32 cellular contexts compared by ENCODE assay signal in genomic region chr10:49781247-49781646, GRCh38. TPM values are rescaled to one million over a fixed set of nuclear protein-coding genes. Genes with fewer than 3 reads are reported as not detected.
DNase-seq lines count a peak whose midpoint lies in the region; ATAC-seq, FAIRE-seq and TF ChIP-seq lines count a peak whose summit lies in the region.
"Had no signal": no experiment of that assay in that cellular context is flagged by ENCODE, and none has a peak within 500 bp of the region (broad histone marks: within the 10 kb centered on the region; RNA-seq: fewer than 3 reads in every experiment).

No MANE protein-coding gene starts in this region.

- no peak for FAIRE-seq in bronchial epithelial cell (lab: Jason Lieb, UNC)
- FAIRE-seq: endothelial cell of umbilical vein, frontal cortex, GM12878 had no signal

- H3K27me3 Mint-ChIP-seq in activated T-cell treated with anti-CD3 and anti-CD28 coated beads, Interleukin-2, amount 50 U/mL, for 4 hours (ENCODE audit: low read depth): peaks cover 15% of the 10 kb centered on the region

- H3K27ac ChIP-seq in foreskin keratinocyte (no peak overlapping the region), SJCRH30 (no peak overlapping the region)
- H3K27ac ChIP-seq: body of pancreas, C4-2B, left ventricle myocardium inferior, prostate gland, sigmoid colon, suprapubic skin, VCaP had no signal

- no peak overlapping the region for H3K4me3 Mint-ChIP-seq in activated T-cell treated with anti-CD3 and anti-CD28 coated beads, Interleukin-2, amount 50 U/mL, for 4 hours
- H3K4me3 Mint-ChIP-seq: activated naive CD8-positive, alpha-beta T cell treated with anti-CD3 and anti-CD28 coated beads, Interleukin-2, amount 10 ng/mL, durations not matched to agents 7 days and 5 days; naive thymus-derived CD4-positive, alpha-beta T cell; stimulated activated naive B cell treated with anti-CD40 and anti-IgM and Interleukin-4, amounts not matched to agents 10 μg/mL and 1 μg/mL and 100 μg/mL, for 72 hours had no signal

- H3K4me3 ChIP-seq in bronchial epithelial cell (ENCODE audit: low read depth, low read length) (no peak overlapping the region), SJCRH30 (no peak overlapping the region)
- H3K4me3 ChIP-seq: body of pancreas, GM12878, left ventricle myocardium inferior, prostate gland, sigmoid colon, suprapubic skin had no signal

- H3K9me3 ChIP-seq in SJCRH30 (replicated peaks): no peaks in the 10 kb centered on the region
- H3K9me3 ChIP-seq: body of pancreas, Caco-2, left ventricle myocardium inferior, prostate gland, sigmoid colon, suprapubic skin had no signal

- TF ChIP-seq CTCF in bronchial epithelial cell (IDR thresholded peaks at IDR 0.05; ENCODE audit: insufficient read depth, low read length, severe bottlenecking) (no peak), foreskin keratinocyte (conservative IDR thresholded peaks at IDR 0.05) (no peak)

- DNase-seq in ELR (ENCODE audit: low read depth) (peak; percentile 26), M059J (ENCODE audit: low read depth) (peak; percentile 51), bronchial epithelial cell (ENCODE audit: low read depth) (peak; percentile 5), foreskin keratinocyte (peak in 1 of 2 donors; percentile 3), SJCRH30 (no peak)
- no peak for DNase-seq in activated T-cell treated with anti-CD3 and anti-CD28 coated beads, Interleukin-2, amount 50 U/mL, for 4 hours
- DNase-seq: activated CD4-positive, alpha-beta T cell treated with anti-CD3 and anti-CD28 coated beads for 48 hours; activated CD8-positive, alpha-beta memory T cell treated with anti-CD3 and anti-CD28 coated beads for 24 hours; activated effector memory CD4-positive, alpha-beta T cell treated with anti-CD3 and anti-CD28 coated beads, Interleukin-2, amount 50 U/mL, for 16 hours; activated naive CD8-positive, alpha-beta T cell treated with anti-CD3 and anti-CD28 coated beads, Interleukin-2, amount 10 ng/mL, durations not matched to agents 7 days and 5 days; body of pancreas; Caco-2; DMS79 treated with DMSO at 0.1 percent for 48 hours; left ventricle myocardium inferior; naive thymus-derived CD4-positive, alpha-beta T cell; NCI-H1105 treated with DMSO at 0.1 percent for 48 hours; NCI-H2029; NCI-H345; NCI-H774; sigmoid colon; stimulated activated CD4-positive, alpha-beta T cell treated with anti-CD3 and anti-CD28 coated beads, Interleukin-15, amount 100 ng/mL, for 24 hours; stimulated activated naive B cell treated with anti-CD40 and anti-IgM and Interleukin-4, amounts not matched to agents 10 μg/mL and 1 μg/mL and 100 μg/mL, for 72 hours had no signal

- H3K4me1 ChIP-seq in foreskin keratinocyte (no peaks in the 10 kb centered on the region), SJCRH30 (no peaks in the 10 kb centered on the region)
- H3K4me1 ChIP-seq: body of pancreas, Caco-2, left ventricle myocardium inferior, prostate gland, sigmoid colon, suprapubic skin had no signal

- H3K27me3 ChIP-seq in bronchial epithelial cell (ENCODE audit: control insufficient read depth, insufficient read depth, low read length) (no peaks in the 10 kb centered on the region), foreskin keratinocyte (peaks cover 12% of the 10 kb centered on the region), SJCRH30 (no peaks in the 10 kb centered on the region)
- H3K27me3 ChIP-seq: body of pancreas, suprapubic skin had no signal

- ATAC-seq in foreskin keratinocyte (peak; percentile 24), HG03565 (IDR thresholded peaks at IDR 0.05; ENCODE audit: unreplicated experiment) (no peak), GM21576 (IDR thresholded peaks at IDR 0.05; ENCODE audit: unreplicated experiment) (no peak)
- no peak for ATAC-seq in activated T-cell treated with anti-CD3 and anti-CD28 coated beads, Interleukin-2, amount 50 U/mL, for 4 hours
- ATAC-seq: body of pancreas; GM12878; naive thymus-derived CD4-positive, alpha-beta T cell; stimulated activated naive B cell treated with anti-CD40 and anti-IgM and Interleukin-4, amounts not matched to agents 10 μg/mL and 1 μg/mL and 100 μg/mL, for 72 hours had no signal

- H3K4me1 Mint-ChIP-seq in activated T-cell treated with anti-CD3 and anti-CD28 coated beads, Interleukin-2, amount 50 U/mL, for 4 hours (ENCODE audit: low read depth): no peaks in the 10 kb centered on the region
- H3K4me1 Mint-ChIP-seq: activated naive CD8-positive, alpha-beta T cell treated with anti-CD3 and anti-CD28 coated beads, Interleukin-2, amount 10 ng/mL, durations not matched to agents 7 days and 5 days; naive thymus-derived CD4-positive, alpha-beta T cell; stimulated activated naive B cell treated with anti-CD40 and anti-IgM and Interleukin-4, amounts not matched to agents 10 μg/mL and 1 μg/mL and 100 μg/mL, for 72 hours had no signal

- H3K9me3 Mint-ChIP-seq in activated T-cell treated with anti-CD3 and anti-CD28 coated beads, Interleukin-2, amount 50 U/mL, for 4 hours: peaks cover 3% of the 10 kb centered on the region
- H3K9me3 Mint-ChIP-seq: activated naive CD8-positive, alpha-beta T cell treated with anti-CD3 and anti-CD28 coated beads, Interleukin-2, amount 10 ng/mL, durations not matched to agents 7 days and 5 days; stimulated activated naive B cell treated with anti-CD40 and anti-IgM and Interleukin-4, amounts not matched to agents 10 μg/mL and 1 μg/mL and 100 μg/mL, for 72 hours had no signal

- H3K36me3 ChIP-seq in bronchial epithelial cell (ENCODE audit: control insufficient read depth, insufficient read depth, low read length) (no peaks in the 10 kb centered on the region), SJCRH30 (no peaks in the 10 kb centered on the region)
- H3K36me3 ChIP-seq: left ventricle myocardium inferior, prostate gland, sigmoid colon, suprapubic skin had no signal

- no peaks in the 10 kb centered on the region for H3K36me3 Mint-ChIP-seq in activated T-cell treated with anti-CD3 and anti-CD28 coated beads, Interleukin-2, amount 50 U/mL, for 4 hours (ENCODE audit: insufficient read depth)
- H3K36me3 Mint-ChIP-seq: activated naive CD8-positive, alpha-beta T cell treated with anti-CD3 and anti-CD28 coated beads, Interleukin-2, amount 10 ng/mL, durations not matched to agents 7 days and 5 days; naive thymus-derived CD4-positive, alpha-beta T cell; stimulated activated naive B cell treated with anti-CD40 and anti-IgM and Interleukin-4, amounts not matched to agents 10 μg/mL and 1 μg/mL and 100 μg/mL, for 72 hours had no signal

RNA-seq across cellular contexts. Expression of gene OGDHL, which starts 19.1 kb away (rescaled TPM):
- total RNA-seq in M059J (2014; rRNA removed; shearing (Covaris generic)): 2.0 and 3.0 TPM in 2 replicates
- total RNA-seq in bronchial epithelial cell (0.26 TPM in 1 of 2 replicates, not detected in the other), foreskin keratinocyte (0.27 and 0.28 TPM in 2 replicates)
- polyA plus RNA-seq in foreskin keratinocyte: 0.16 and 0.19 TPM in 2 replicates
- total RNA-seq in SJCRH30 (2014; rRNA removed; shearing (Covaris generic)): 2.4 and 2.8 TPM in 2 replicates
- under 1 TPM; 0.30 to 0.43 (median 0.37) TPM for total RNA-seq in activated T-cell treated with anti-CD3 and anti-CD28 coated beads, Interleukin-2, amount 50 U/mL, for 4 hours
- total RNA-seq: activated naive CD8-positive, alpha-beta T cell treated with anti-CD3 and anti-CD28 coated beads, Interleukin-2, amount 10 ng/mL, durations not matched to agents 7 days and 5 days; mesenteric fat pad; naive thymus-derived CD4-positive, alpha-beta T cell had no signal
- polyA plus RNA-seq: naive thymus-derived CD4-positive, alpha-beta T cell had no signal

Comparison
In these comparisons a context has a peak if more than half of its experiments do, and no peak if none do; other contexts are left out.
1. DNase-seq: peak in ELR (single experiment), M059J (single experiment) and bronchial epithelial cell (single experiment); none in SJCRH30 (0 of 2) and activated T-cell treated with anti-CD3 and anti-CD28 coated beads, Interleukin-2, amount 50 U/mL, for 4 hours (single experiment).